In the genomic region with DNA sequence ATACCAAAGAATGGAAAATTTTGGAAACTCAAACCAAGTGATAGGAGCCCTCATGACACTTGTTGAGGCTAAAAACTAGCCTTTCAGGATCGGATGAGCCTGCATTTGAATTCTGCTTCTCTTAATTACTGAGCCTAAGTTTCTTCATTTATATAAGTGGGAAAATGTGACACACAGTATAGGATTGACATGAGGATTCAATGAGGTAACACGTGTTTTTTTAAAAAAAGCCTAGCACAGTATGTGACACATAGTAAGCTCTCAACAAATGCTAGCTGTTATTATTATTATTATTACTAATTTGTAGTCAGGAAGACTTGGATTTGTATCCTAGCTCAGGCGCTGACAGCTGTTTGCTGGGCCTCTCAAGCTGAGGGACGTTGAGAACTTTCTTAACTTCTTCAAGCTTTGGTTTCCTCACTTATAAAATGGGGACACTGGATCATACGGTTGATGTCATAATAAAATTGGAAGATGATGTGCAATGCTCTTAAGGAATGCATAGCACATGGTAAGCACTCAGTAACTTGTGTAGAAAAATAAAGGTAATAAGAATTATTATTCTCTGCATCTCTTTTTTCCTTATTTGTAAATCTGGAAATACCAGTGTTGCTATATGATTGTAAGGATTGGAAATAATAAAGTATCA, we compare ENCODE assay signal across 33 cellular contexts.
"Had no signal": no experiment of that assay in that cellular context is flagged by ENCODE, and none has a peak within 500 bp of the region (broad histone marks: within the 10 kb centered on the region; RNA-seq: fewer than 3 reads in every experiment).

No MANE protein-coding gene starts in this region.

- H3K27me3 Mint-ChIP-seq: activated B cell treated with CpG ODN at 0.5 μM for 24 hours; activated CD8-positive, alpha-beta memory T cell treated with anti-CD3 and anti-CD28 coated beads, Interleukin-2, amount 10 ng/mL, durations not matched to agents 7 days and 5 days; activated CD8-positive, alpha-beta T cell treated with anti-CD3 and anti-CD28 coated beads for 36 hours; activated naive CD4-positive, alpha-beta T cell treated with anti-CD3 and anti-CD28 coated beads, Interleukin-2, amount 50 U/mL, for 24 hours; activated naive CD8-positive, alpha-beta T cell treated with anti-CD3 and anti-CD28 coated beads for 36 hours; T-helper 17 cell had no signal

- H3K27me3 ChIP-seq: ascending aorta, breast epithelium, colonic mucosa, esophagus squamous epithelium had no signal

- H3K27ac ChIP-seq: ascending aorta, breast epithelium, cardiac muscle cell, colonic mucosa, epithelial cell of prostate, esophagus squamous epithelium, WERI-Rb-1 had no signal

- H3K27ac Mint-ChIP-seq: activated B cell treated with CpG ODN at 0.5 μM for 24 hours; activated CD8-positive, alpha-beta memory T cell treated with anti-CD3 and anti-CD28 coated beads, Interleukin-2, amount 10 ng/mL, durations not matched to agents 7 days and 5 days; activated CD8-positive, alpha-beta T cell treated with anti-CD3 and anti-CD28 coated beads for 36 hours; activated naive CD4-positive, alpha-beta T cell treated with anti-CD3 and anti-CD28 coated beads for 36 hours; activated naive CD4-positive, alpha-beta T cell treated with anti-CD3 and anti-CD28 coated beads, Interleukin-2, amount 50 U/mL, for 24 hours; activated naive CD8-positive, alpha-beta T cell treated with anti-CD3 and anti-CD28 coated beads for 36 hours; activated naive CD8-positive, alpha-beta T cell treated with anti-CD3 and anti-CD28 coated beads, Interleukin-2, amount 50 U/mL, for 24 hours; activated T-helper 1 cell treated with anti-CD3 and anti-CD28 coated beads, Interleukin-12 subunit alpha, Interleukin-12 subunit beta, Interleukin-2, Interleukin-4 antibody, amounts not matched to agents 30 ng/mL and 10 ng/mL and 1 ng/mL, durations not matched to agents 14 hours and 24 hours and 36 hours; activated T-helper 2 cell treated with anti-CD3 and anti-CD28 coated beads, Interferon-gamma antibody, Interleukin-2, Interleukin-4, amounts not matched to agents 10 μg/mL and 5 μg/mL and 100 μg/mL, durations not matched to agents 14 hours and 24 hours and 36 hours; T-helper 17 cell; T-helper 2 cell treated with Interferon-gamma antibody and Interleukin-4, amounts not matched to agents 5 μg/mL and 100 μg/mL, for 36 hours had no signal

- H3K4me1 ChIP-seq: ascending aorta, breast epithelium, colonic mucosa, esophagus squamous epithelium had no signal

- H3K36me3 ChIP-seq: ascending aorta, breast epithelium, cardiac muscle cell, colonic mucosa, esophagus squamous epithelium, WERI-Rb-1 had no signal

- H3K9me3 Mint-ChIP-seq: activated B cell treated with CpG ODN at 0.5 μM for 24 hours; activated CD8-positive, alpha-beta T cell treated with anti-CD3 and anti-CD28 coated beads for 36 hours; activated naive CD4-positive, alpha-beta T cell treated with anti-CD3 and anti-CD28 coated beads for 36 hours; activated naive CD4-positive, alpha-beta T cell treated with anti-CD3 and anti-CD28 coated beads, Interleukin-2, amount 50 U/mL, for 24 hours; activated naive CD8-positive, alpha-beta T cell treated with anti-CD3 and anti-CD28 coated beads for 36 hours; activated naive CD8-positive, alpha-beta T cell treated with anti-CD3 and anti-CD28 coated beads, Interleukin-2, amount 50 U/mL, for 24 hours; activated T-helper 1 cell treated with anti-CD3 and anti-CD28 coated beads, Interleukin-12 subunit alpha, Interleukin-12 subunit beta, Interleukin-2, Interleukin-4 antibody, amounts not matched to agents 30 ng/mL and 10 ng/mL and 1 ng/mL, durations not matched to agents 14 hours and 24 hours and 36 hours; activated T-helper 2 cell treated with anti-CD3 and anti-CD28 coated beads, Interferon-gamma antibody, Interleukin-2, Interleukin-4, amounts not matched to agents 10 μg/mL and 5 μg/mL and 100 μg/mL, durations not matched to agents 14 hours and 24 hours and 36 hours; brain; T-helper 2 cell treated with Interferon-gamma antibody and Interleukin-4, amounts not matched to agents 5 μg/mL and 100 μg/mL, for 36 hours had no signal

- ATAC-seq: activated CD4-positive, CD25-positive, alpha-beta regulatory T cell treated with anti-CD3 and anti-CD28 coated beads, Interleukin-2, amount 50 U/mL, for 24 hours; activated CD8-positive, alpha-beta memory T cell treated with anti-CD3 and anti-CD28 coated beads, Interleukin-2, amount 10 ng/mL, durations not matched to agents 7 days and 5 days; activated CD8-positive, alpha-beta T cell treated with anti-CD3 and anti-CD28 coated beads for 36 hours; activated naive CD8-positive, alpha-beta T cell treated with anti-CD3 and anti-CD28 coated beads, Interleukin-2, amount 50 U/mL, for 24 hours; T-helper 17 cell had no signal

- H3K4me3 Mint-ChIP-seq: activated B cell treated with CpG ODN at 0.5 μM for 24 hours; activated CD8-positive, alpha-beta memory T cell treated with anti-CD3 and anti-CD28 coated beads, Interleukin-2, amount 10 ng/mL, durations not matched to agents 7 days and 5 days; activated CD8-positive, alpha-beta T cell treated with anti-CD3 and anti-CD28 coated beads for 36 hours; activated naive CD4-positive, alpha-beta T cell treated with anti-CD3 and anti-CD28 coated beads for 36 hours; activated naive CD4-positive, alpha-beta T cell treated with anti-CD3 and anti-CD28 coated beads, Interleukin-2, amount 50 U/mL, for 24 hours; activated naive CD8-positive, alpha-beta T cell treated with anti-CD3 and anti-CD28 coated beads for 36 hours; activated naive CD8-positive, alpha-beta T cell treated with anti-CD3 and anti-CD28 coated beads, Interleukin-2, amount 50 U/mL, for 24 hours; activated T-helper 1 cell treated with anti-CD3 and anti-CD28 coated beads, Interleukin-12 subunit alpha, Interleukin-12 subunit beta, Interleukin-2, Interleukin-4 antibody, amounts not matched to agents 30 ng/mL and 10 ng/mL and 1 ng/mL, durations not matched to agents 14 hours and 24 hours and 36 hours; brain; T-helper 17 cell; T-helper 2 cell treated with Interferon-gamma antibody and Interleukin-4, amounts not matched to agents 5 μg/mL and 100 μg/mL, for 36 hours had no signal

- H3K9me3 ChIP-seq: ascending aorta, breast epithelium, colonic mucosa, esophagus squamous epithelium had no signal

- H3K4me1 Mint-ChIP-seq: activated B cell treated with CpG ODN at 0.5 μM for 24 hours; activated CD8-positive, alpha-beta memory T cell treated with anti-CD3 and anti-CD28 coated beads, Interleukin-2, amount 10 ng/mL, durations not matched to agents 7 days and 5 days; activated naive CD8-positive, alpha-beta T cell treated with anti-CD3 and anti-CD28 coated beads for 36 hours; activated naive CD8-positive, alpha-beta T cell treated with anti-CD3 and anti-CD28 coated beads, Interleukin-2, amount 50 U/mL, for 24 hours; brain had no signal

- H3K36me3 Mint-ChIP-seq: activated CD8-positive, alpha-beta memory T cell treated with anti-CD3 and anti-CD28 coated beads, Interleukin-2, amount 10 ng/mL, durations not matched to agents 7 days and 5 days; activated naive CD4-positive, alpha-beta T cell treated with anti-CD3 and anti-CD28 coated beads, Interleukin-2, amount 50 U/mL, for 24 hours; activated naive CD8-positive, alpha-beta T cell treated with anti-CD3 and anti-CD28 coated beads for 36 hours; brain had no signal

- DNase-seq: activated B cell treated with CpG ODN at 0.5 μM for 24 hours; activated CD4-positive, alpha-beta T cell treated with anti-CD3 and anti-CD28 coated beads for 48 hours; activated CD4-positive, alpha-beta T cell treated with anti-CD3 and anti-CD28 coated beads, Interleukin-2, amount 50 U/mL, for 1 hour; activated CD4-positive, alpha-beta T cell treated with anti-CD3 and anti-CD28 coated beads, Interleukin-2, amount 50 U/mL, for 48 hours; activated CD8-positive, alpha-beta memory T cell treated with anti-CD3 and anti-CD28 coated beads, Interleukin-2, amount 10 ng/mL, durations not matched to agents 7 days and 5 days; activated CD8-positive, alpha-beta memory T cell treated with anti-CD3 and anti-CD28 coated beads, Interleukin-2, amount 50 U/mL, for 4 hours; activated CD8-positive, alpha-beta T cell treated with anti-CD3 and anti-CD28 coated beads for 36 hours; activated effector memory CD4-positive, alpha-beta T cell treated with anti-CD3 and anti-CD28 coated beads, Interleukin-2, amount 50 U/mL, for 16 hours; activated naive CD4-positive, alpha-beta T cell treated with anti-CD3 and anti-CD28 coated beads for 36 hours; activated naive CD8-positive, alpha-beta T cell treated with anti-CD3 and anti-CD28 coated beads for 36 hours; activated naive CD8-positive, alpha-beta T cell treated with anti-CD3 and anti-CD28 coated beads, Interleukin-2, amount 50 U/mL, for 24 hours; activated T-cell treated with anti-CD3 and anti-CD28 coated beads, Interleukin-2, amount 50 U/mL, for 1 hour; activated T-cell treated with anti-CD3 and anti-CD28 coated beads, Interleukin-2, amount 50 U/mL, for 48 hours; central memory CD4-positive, alpha-beta T cell; cerebellar nuclear complex; colonic mucosa; effector CD8-positive, alpha-beta T cell; esophagus squamous epithelium; head of caudate nucleus; T-helper 1 cell; T-helper 17 cell; T1000; WERI-Rb-1 had no signal

- H3K4me3 ChIP-seq: ascending aorta, breast epithelium, cardiac muscle cell, colonic mucosa, esophagus squamous epithelium had no signal
